22 cellular contexts compared by ENCODE assay signal in genomic region chr5:112412370-112412769, GRCh38. TPM values are rescaled to one million over a fixed set of nuclear protein-coding genes. Genes with fewer than 3 reads are reported as not detected.
A peak's percentile ranks its signal among the peaks of the same experiment; 100 is the strongest.
DNase-seq lines count a peak whose midpoint lies in the region; ATAC-seq, FAIRE-seq and TF ChIP-seq lines count a peak whose summit lies in the region.
"Had no signal": no experiment of that assay in that cellular context is flagged by ENCODE, and none has a peak within 500 bp of the region (broad histone marks: within the 10 kb centered on the region; RNA-seq: fewer than 3 reads in every experiment).

No MANE protein-coding gene starts in this region.

- no peak for ATAC-seq in CD8-positive, alpha-beta T cell

- H4K8ac ChIP-seq in trophoblast cell (ENCODE audit: low read depth, low read length): no peak overlapping the region

- H3K36me3 ChIP-seq in bronchial epithelial cell (ENCODE audit: control insufficient read depth, insufficient read depth, low read length) (no peaks in the 10 kb centered on the region), keratinocyte (ENCODE audit: control insufficient read depth in 2 of 2, extremely low read depth in 1 of 2, insufficient read depth in 2 of 2, low read length in 2 of 2) (no peaks in the 10 kb centered on the region), prostate gland (no peaks in the 10 kb centered on the region), trophoblast cell (ENCODE audit: control insufficient read depth in 1 of 2, insufficient read depth in 2 of 2, low read length in 2 of 2) (no peaks in the 10 kb centered on the region)
- no peaks in the 10 kb centered on the region for H3K36me3 ChIP-seq in CD8-positive, alpha-beta T cell (ENCODE audit: insufficient read depth, low read length)
- H3K36me3 ChIP-seq: right atrium auricular region had no signal

- no peak overlapping the region for H4K12ac ChIP-seq in trophoblast cell (ENCODE audit: low read depth, low read length)

- H3K9me3 ChIP-seq in keratinocyte (ENCODE audit: control insufficient read depth, low read depth, low read length) (no peaks in the 10 kb centered on the region), prostate gland (no peaks in the 10 kb centered on the region), trophoblast cell (ENCODE audit: insufficient read depth, low read depth, low read length) (peaks cover 1% of the 10 kb centered on the region)
- no peaks in the 10 kb centered on the region for H3K9me3 ChIP-seq in CD8-positive, alpha-beta T cell (ENCODE audit: low read length)
- H3K9me3 ChIP-seq: right atrium auricular region, testis had no signal

- POLR2A ChIA-PET in CD8-positive, alpha-beta T cell (lab: Charles Lee): no interaction called here

- no peak overlapping the region for H3K14ac ChIP-seq in trophoblast cell (ENCODE audit: low read length)

- H2AFZ ChIP-seq in keratinocyte (ENCODE audit: control insufficient read depth, low read length): no peak overlapping the region
- H2AFZ ChIP-seq in trophoblast cell (ENCODE audit: insufficient read depth, low read length, poor library complexity): no peak overlapping the region
- H2AFZ ChIP-seq: GM23248 had no signal

- H2BK120ac ChIP-seq in trophoblast cell (ENCODE audit: insufficient read depth, low read length, poor library complexity): no peak overlapping the region

- no peaks in the 10 kb centered on the region for H3K79me2 ChIP-seq in keratinocyte (ENCODE audit: control insufficient read depth, insufficient read depth, low read length)
- H3K79me2 ChIP-seq in trophoblast cell (ENCODE audit: control insufficient read depth, insufficient read depth, low read length, poor library complexity): no peaks in the 10 kb centered on the region

- no peak overlapping the region for H3K4ac ChIP-seq in trophoblast cell (ENCODE audit: low read depth, low read length)

- H2AK5ac ChIP-seq in trophoblast cell (ENCODE audit: low read length): no peak overlapping the region

- CTCF ChIA-PET in CD8-positive, alpha-beta T cell (lab: Charles Lee): no interaction called here

- H3K23ac ChIP-seq in trophoblast cell (ENCODE audit: low read length): no peak overlapping the region

- intact Hi-C loops in prostate gland (cut with DNase I): no loop called here
- intact Hi-C loops in CD8-positive, alpha-beta T cell (cut with DNase I, micrococcal nuclease): no loop called here

- H2BK5ac ChIP-seq in trophoblast cell (ENCODE audit: low read depth, low read length, poor library complexity): no peak overlapping the region

- H3K9me3 Mint-ChIP-seq in CD8-positive, alpha-beta T cell: no peaks in the 10 kb centered on the region
- H3K9me3 Mint-ChIP-seq: central memory CD8-positive, alpha-beta T cell had no signal

- H4K20me1 ChIP-seq in keratinocyte (ENCODE audit: control insufficient read depth, extremely low read depth, insufficient read depth, low read length): no peaks in the 10 kb centered on the region

- peaks cover 20% of the 10 kb centered on the region for H3K4me1 ChIP-seq in keratinocyte (ENCODE audit: control insufficient read depth, extremely low read depth, insufficient read depth, low read length)
- no peaks in the 10 kb centered on the region for H3K4me1 ChIP-seq in prostate gland (replicated peaks)
- H3K4me1 ChIP-seq in trophoblast cell (ENCODE audit: control insufficient read depth in 1 of 2, insufficient read depth in 2 of 2, low read length in 2 of 2): peaks cover 0 to 2% of the 10 kb centered on the region in 2 experiments
- no peaks in the 10 kb centered on the region for H3K4me1 ChIP-seq in CD8-positive, alpha-beta T cell (ENCODE audit: insufficient read depth, low read length)
- H3K4me1 ChIP-seq: testis had no signal

- H3K4me1 Mint-ChIP-seq in CD8-positive, alpha-beta T cell (ENCODE audit: low read depth): no peaks in the 10 kb centered on the region
- H3K4me1 Mint-ChIP-seq: central memory CD8-positive, alpha-beta T cell had no signal

- H4K91ac ChIP-seq in trophoblast cell (ENCODE audit: low read depth, low read length): no peak overlapping the region

- H3K4me2 ChIP-seq in keratinocyte (ENCODE audit: control insufficient read depth, extremely low read depth, insufficient read depth, low read depth, low read length) (peak overlapping the region; percentile 47), trophoblast cell (ENCODE audit: low read length) (no peak overlapping the region)

- H3K9ac ChIP-seq in keratinocyte (ENCODE audit: control insufficient read depth, extremely low read depth, insufficient read depth, low read length) (no peak overlapping the region), trophoblast cell (ENCODE audit: low read length) (no peak overlapping the region)
- H3K9ac ChIP-seq: GM23248 had no signal

- H3K27ac Mint-ChIP-seq in CD8-positive, alpha-beta T cell: no peak overlapping the region

- H3K9me1 ChIP-seq in keratinocyte (ENCODE audit: control insufficient read depth, extremely low read depth, insufficient read depth, low read length): peaks cover 2% of the 10 kb centered on the region

- H3K27me3 ChIP-seq in bronchial epithelial cell (ENCODE audit: control insufficient read depth, insufficient read depth, low read length): no peaks in the 10 kb centered on the region
- no peaks in the 10 kb centered on the region for H3K27me3 ChIP-seq in keratinocyte (ENCODE audit: control insufficient read depth, extremely low read depth, insufficient read depth, low read length)
- no peaks in the 10 kb centered on the region for H3K27me3 ChIP-seq in prostate gland (replicated peaks; ENCODE audit: insufficient read depth)
- H3K27me3 ChIP-seq in trophoblast cell (ENCODE audit: insufficient read depth, low read length): no peaks in the 10 kb centered on the region
- H3K27me3 ChIP-seq in CD8-positive, alpha-beta T cell (ENCODE audit: insufficient read depth, low read length): no peaks in the 10 kb centered on the region
- H3K27me3 ChIP-seq: right atrium auricular region, testis had no signal

- TF ChIP-seq POLR2A in prostate gland (IDR thresholded peaks at IDR 0.05): no peak

- H3K4me3 ChIP-seq in bronchial epithelial cell (ENCODE audit: low read depth, low read length) (no peak overlapping the region), keratinocyte (ENCODE audit: control insufficient read depth in 2 of 3, extremely low read depth in 1 of 3, insufficient read depth in 2 of 3, low read depth in 1 of 3, low read length in 3 of 3) (no peak overlapping the region), prostate gland (no peak overlapping the region), trophoblast cell (ENCODE audit: low read depth, low read length) (no peak overlapping the region)
- no peak overlapping the region for H3K4me3 ChIP-seq in CD8-positive, alpha-beta T cell (ENCODE audit: low read depth, low read length)
- H3K4me3 ChIP-seq: GM23248, right atrium auricular region, testis had no signal

- no peak for TF ChIP-seq CTCF in bronchial epithelial cell (IDR thresholded peaks at IDR 0.05; ENCODE audit: insufficient read depth, low read length, severe bottlenecking)
- no peak for TF ChIP-seq CTCF in keratinocyte (optimal IDR thresholded peaks at IDR 0.05 in 1 of 3, IDR thresholded peaks at IDR 0.05 in 1 of 3, conservative IDR thresholded peaks at IDR 0.05 in 1 of 3; ENCODE audit: extremely low read depth in 1 of 3, insufficient read depth in 2 of 3, low read length in 3 of 3)
- no peak for TF ChIP-seq CTCF in prostate gland (IDR thresholded peaks at IDR 0.05)
- no peak for TF ChIP-seq CTCF in CD8-positive, alpha-beta T cell (IDR thresholded peaks at IDR 0.05)

- DNase-seq in HPDE6-E6E7 (ENCODE audit: extremely low spot score): peak; percentile 67
- DNase-seq in bronchial epithelial cell (ENCODE audit: low read depth): peak; percentile 99
- peak; percentile 48 for DNase-seq in keratinocyte (ENCODE audit: low read depth, low spot score)
- peak; percentile 10 for DNase-seq in prostate gland (ENCODE audit: low spot score)
- DNase-seq in activated gamma-delta T cell treated with Interleukin-2 at 50 U/mL for 16 hours: no peak
- DNase-seq in trophoblast cell: no peak
- no peak for DNase-seq in CD8-positive, alpha-beta T cell
- DNase-seq in H4 (ENCODE audit: low spot score): no peak
- DNase-seq: activated CD4-positive, alpha-beta T cell treated with anti-CD3 and anti-CD28 coated beads, Interleukin-2, amount 50 U/mL, for 48 hours; activated naive CD4-positive, alpha-beta T cell treated with Interleukin-2 at 50 U/mL for 16 hours; effector CD4-positive, alpha-beta T cell; GM23248; hippocampal formation; NCI-H1105; NCI-H524 treated with DMSO at 0.1 percent for 48 hours; nucleus accumbens; SHP77 treated with DMSO at 0.1 percent for 48 hours; stimulated activated CD4-positive, alpha-beta T cell treated with anti-CD3 and anti-CD28 coated beads, Interleukin-15, amount 100 ng/mL, for 24 hours; testis had no signal

- no peak overlapping the region for H3K4me3 Mint-ChIP-seq in CD8-positive, alpha-beta T cell
- H3K4me3 Mint-ChIP-seq: central memory CD8-positive, alpha-beta T cell had no signal

- H3K18ac ChIP-seq in trophoblast cell (ENCODE audit: low read length): no peak overlapping the region

- dilution Hi-C loops in keratinocyte (cut with MboI; ENCODE audit: extremely low pct_ligation_motif_present, low sequenced_read_pairs): loop anchor here (25.0 kb wide), 1 partner anchor 200 kb away; no protein-coding TSS in a partner anchor

- no peaks in the 10 kb centered on the region for H3K36me3 Mint-ChIP-seq in CD8-positive, alpha-beta T cell

- H2BK12ac ChIP-seq in trophoblast cell (ENCODE audit: low read length): no peak overlapping the region

- H3K79me1 ChIP-seq in trophoblast cell (ENCODE audit: low read length): no peaks in the 10 kb centered on the region

- peak; percentile 13 for FAIRE-seq in bronchial epithelial cell (lab: Jason Lieb, UNC)
- peak; percentile 88 for FAIRE-seq in keratinocyte (lab: Jason Lieb, UNC)
- FAIRE-seq: islet of Langerhans had no signal

- peaks cover 29% of the 10 kb centered on the region for H3K27me3 Mint-ChIP-seq in CD8-positive, alpha-beta T cell (ENCODE audit: low read depth)

- 32% methylated on average over 3 of the region's 3 CpGs for WGBS in prostate gland
- no CpG with 5 or more reads among the region's 3 CpGs for WGBS in trophoblast cell (ENCODE audit: extremely low coverage, insufficient coverage, insufficient read length)

- H3K27ac ChIP-seq in keratinocyte (ENCODE audit: control insufficient read depth, insufficient read depth, low read length) (no peak overlapping the region), prostate gland (peak overlapping the region in 1 of 2 donors; percentile 5), trophoblast cell (ENCODE audit: low read depth, low read length) (no peak overlapping the region)
- no peak overlapping the region for H3K27ac ChIP-seq in CD8-positive, alpha-beta T cell (ENCODE audit: low read depth, low read length)
- H3K27ac ChIP-seq: GM23248, right atrium auricular region, testis had no signal

RNA-seq across cellular contexts. Expression of gene EPB41L4A, which starts 6.7 kb away (rescaled TPM):
- total RNA-seq in bronchial epithelial cell: 5.3 and 8.3 TPM in 2 replicates
- polyA plus RNA-seq in keratinocyte: 2.5 to 4.6 TPM (median 3.5 TPM) in 3 replicates
- 12.1 TPM for polyA plus RNA-seq in keratinocyte (2011; ENCODE audit: low read depth)
- polyA plus RNA-seq in keratinocyte (2011; cell fraction: cytosol; rRNA removed): 2.7 and 5.9 TPM in 2 replicates
- polyA plus RNA-seq in keratinocyte (2011; cell fraction: nucleus; rRNA removed): 5.6 and 6.5 TPM in 2 replicates
- 2.7 and 5.5 TPM in 2 replicates for polyA plus RNA-seq in keratinocyte (2012; ENCODE audit: low replicate concordance)
- 3.5 to 11.0 TPM (median 3.6 TPM) in 3 replicates for polyA minus RNA-seq in keratinocyte
- polyA minus RNA-seq in keratinocyte (2011; cell fraction: cytosol; rRNA and poly(A)+ RNA removed): 4.8 TPM
- polyA minus RNA-seq in keratinocyte (2011; cell fraction: nucleus; rRNA and poly(A)+ RNA removed): 14.2 and 35.8 TPM in 2 replicates
- 10 to 100 TPM; 23.0 to 37.5 TPM for total RNA-seq in prostate gland
- 5.7 and 6.6 TPM in 2 replicates for polyA plus RNA-seq in trophoblast cell (2013)
- under 1 TPM; 0.27 to 0.47 TPM for total RNA-seq in CD8-positive, alpha-beta T cell
- total RNA-seq in H4 (2014; rRNA removed; shearing (Covaris generic)): 0.87 and 2.3 TPM in 2 replicates

Comparison
In these comparisons a context has a peak if more than half of its experiments do, and no peak if none do; other contexts are left out.
1. DNase-seq: peak in HPDE6-E6E7 (single experiment), bronchial epithelial cell (single experiment), keratinocyte (single experiment) and prostate gland (single experiment); none in activated gamma-delta T cell treated with Interleukin-2 at 50 U/mL for 16 hours (single experiment), trophoblast cell (0 of 2), CD8-positive, alpha-beta T cell (0 of 7) and H4 (single experiment).